ENCODE assay signal across 9 cellular contexts in the genomic region with DNA sequence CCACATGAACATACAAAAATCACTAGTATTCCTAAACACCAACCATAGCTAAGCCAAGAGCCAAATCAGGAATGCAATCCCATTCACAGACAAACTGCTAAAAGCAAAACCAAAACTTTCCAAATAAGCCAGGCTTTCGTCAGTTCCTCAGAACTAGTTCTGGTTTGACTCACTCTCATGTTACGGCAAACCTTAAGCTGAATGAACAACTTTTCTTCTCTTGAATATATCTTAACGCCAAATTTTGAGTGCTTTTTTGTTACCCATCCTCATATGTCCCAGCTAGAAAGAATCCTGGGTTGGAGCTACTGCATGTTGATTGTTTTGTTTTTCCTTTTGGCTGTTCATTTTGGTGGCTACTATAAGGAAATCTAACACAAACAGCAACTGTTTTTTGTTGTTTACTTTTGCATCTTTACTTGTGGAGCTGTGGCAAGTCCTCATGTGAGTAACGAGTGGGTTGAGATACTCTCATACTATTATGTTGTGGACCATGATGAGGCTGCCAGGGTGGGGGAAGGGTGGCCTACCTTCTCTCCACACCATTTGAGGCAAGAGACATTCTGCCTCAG. TPM values are rescaled to one million over a fixed set of nuclear protein-coding genes. Genes with fewer than 3 reads are reported as not detected.
DNase-seq lines count a peak whose midpoint lies in the region; ATAC-seq and TF ChIP-seq lines count a peak whose summit lies in the region.
"Had no signal": no experiment of that assay in that cellular context is flagged by ENCODE, and none has a peak within 500 bp of the region (broad histone marks: within the 10 kb centered on the region; RNA-seq: fewer than 3 reads in every experiment).

Gene PDCD1LG2, plus strand, starts transcription at position 172 of the 572 bp plus-strand sequence. CDS start 12,016 bp downstream, outside the sequence.

- H3K27ac ChIP-seq in left ventricle myocardium inferior (replicated peaks) = peak within 1 kb of the TSS; percentile 83

- ATAC-seq in GM19395 (IDR thresholded peaks at IDR 0.05; ENCODE audit: unreplicated experiment) = peak; percentile 86
- ATAC-seq in HG03432 (IDR thresholded peaks at IDR 0.05; ENCODE audit: unreplicated experiment) = peak; percentile 64

- H3K36me3 ChIP-seq in BJ (ENCODE audit: control insufficient read depth, insufficient read depth, low read length) (no peaks in the 10 kb centered on the region), left ventricle myocardium inferior (no peaks in the 10 kb centered on the region)

- H3K4me1 ChIP-seq in left ventricle myocardium inferior = peaks cover 59% of the 10 kb centered on the region

- TF ChIP-seq CTCF in BJ (IDR thresholded peaks at IDR 0.05; ENCODE audit: insufficient read depth, low read depth, low read length) = no peak
- no peak for TF ChIP-seq CTCF in left ventricle myocardium inferior (IDR thresholded peaks at IDR 0.05; ENCODE audit: borderline replicate concordance)

- CTCF ChIA-PET in BJ (lab: Yijun Ruan, JAX) = interaction anchor here (1.1 to 2.2 kb wide), 6 partner anchors 17 to 79 kb away, joined by 3 to 7 read pairs (median 4); no protein-coding TSS in a partner anchor

- DNase-seq in BJ (ENCODE audit: low read depth) (peak; percentile 44), left ventricle myocardium inferior (no peak), NCI-H510A (lab: John Stamatoyannopoulos, UW) (no peak), activated gamma-delta T cell (lab: John Stamatoyannopoulos, UW) (no peak)
- DNase-seq in activated T-helper 9 cell treated with anti-CD3 and anti-CD28 coated beads, Interleukin-2, amount 50 U/mL, for 16 hours (ENCODE audit: low read depth) = peak; percentile 48
- DNase-seq in stimulated activated CD4-positive, alpha-beta T cell treated with anti-CD3 and anti-CD28 coated beads, Interleukin-4, amount 100 ng/mL, for 4 hours = peak; percentile 16 to 40

- H3K27me3 ChIP-seq in BJ (ENCODE audit: control insufficient read depth, insufficient read depth, low read length) (no peaks in the 10 kb centered on the region), left ventricle myocardium inferior (ENCODE audit: low read depth) (no peaks in the 10 kb centered on the region)

- intact Hi-C loops in left ventricle myocardium inferior (cut with micrococcal nuclease) = no loop called here

- no peaks in the 10 kb centered on the region for H3K9me3 ChIP-seq in left ventricle myocardium inferior (replicated peaks)

- POLR2A ChIA-PET in BJ (lab: Charles Lee) = no interaction called here

- H3K4me3 ChIP-seq in BJ (ENCODE audit: low read depth, low read length) (peak within 1 kb of the TSS; percentile 48), left ventricle myocardium inferior (peak within 1 kb of the TSS; percentile 57)

RNA-seq across cellular contexts. Expression of gene PDCD1LG2, which starts in this region (rescaled TPM):
- 49.8 and 61.9 TPM in 2 replicates for polyA plus RNA-seq in BJ (2011; rRNA removed)
- polyA minus RNA-seq in BJ (2011; rRNA and poly(A)+ RNA removed) = 25.8 and 33.8 TPM in 2 replicates
- 2.0 TPM for total RNA-seq in left ventricle myocardium inferior
- total RNA-seq: neural crest cell had no signal

Comparison
In these comparisons a context has a peak if more than half of its experiments do, and no peak if none do; other contexts are left out.
1. DNase-seq: peak in BJ (single experiment), activated T-helper 9 cell treated with anti-CD3 and anti-CD28 coated beads, Interleukin-2, amount 50 U/mL, for 16 hours (single experiment) and stimulated activated CD4-positive, alpha-beta T cell treated with anti-CD3 and anti-CD28 coated beads, Interleukin-4, amount 100 ng/mL, for 4 hours (2 of 2); none in left ventricle myocardium inferior (single experiment), NCI-H510A (single experiment) and activated gamma-delta T cell (single experiment).